Comparison of ENCODE assay signal across 8 cellular contexts in genomic region chrX:11100281-11101035, GRCh38. TPM values are rescaled to one million over a fixed set of nuclear protein-coding genes. Genes with fewer than 3 reads are reported as not detected.
DNase-seq lines count a peak whose midpoint lies in the region; ATAC-seq and TF ChIP-seq lines count a peak whose summit lies in the region.

No MANE protein-coding gene starts in this region.

- peak in 1 of 2 donors; percentile 15 for DNase-seq in heart right ventricle
- DNase-seq in right atrium auricular region (ENCODE audit: low spot score), result no peak
- peak; percentile 3 for DNase-seq in NCI-H82 treated with DMSO at 0.1 percent for 48 hours (lab: John Stamatoyannopoulos, UW; ENCODE audit: unreplicated experiment)
- peak; percentile 19 for DNase-seq in epidermal melanocyte (ENCODE audit: insufficient read length, low spot score)
- peak; percentile 59 for DNase-seq in neural progenitor cell (ENCODE audit: low spot score)
- DNase-seq in T-helper 2 cell treated with Interferon-gamma antibody and Interleukin-4, amounts not matched to agents 5 μg/mL and 100 μg/mL, for 36 hours (ENCODE audit: low spot score), result no peak

- peaks cover 21% of the 10 kb centered on the region for H3K4me1 Mint-ChIP-seq in neural progenitor cell
- no peaks in the 10 kb centered on the region for H3K4me1 Mint-ChIP-seq in T-helper 2 cell treated with Interferon-gamma antibody and Interleukin-4, amounts not matched to agents 5 μg/mL and 100 μg/mL, for 36 hours (ENCODE audit: low read depth)

- H3K27ac ChIP-seq in heart right ventricle (no peak overlapping the region), right atrium auricular region (no peak overlapping the region), neural progenitor cell (no peak overlapping the region)

- intact Hi-C loops in heart right ventricle (cut with DNase I), result loop anchor here in 4 of 10 donors (5.0 to 10.0 kb wide), 3 partner anchors 376 to 916 kb away; no protein-coding TSS in a partner anchor

- peak in 7 of 9 donors; percentile 10 to 52 (median 43) for TF ChIP-seq CTCF in heart right ventricle (IDR thresholded peaks at IDR 0.05)
- peak in 1 of 2 donors; percentile 57 for TF ChIP-seq CTCF in right atrium auricular region (IDR thresholded peaks at IDR 0.05)
- TF ChIP-seq CTCF in neural progenitor cell (IDR thresholded peaks at IDR 0.05), result peak; percentile 65

- H3K4me2 ChIP-seq in neural progenitor cell, result no peak overlapping the region

- no peaks in the 10 kb centered on the region for H3K79me2 ChIP-seq in neural progenitor cell (ENCODE audit: low read depth)

- H3K9me3 ChIP-seq in heart right ventricle (no peaks in the 10 kb centered on the region), right atrium auricular region (no peaks in the 10 kb centered on the region), neural progenitor cell (ENCODE audit: low read depth) (no peaks in the 10 kb centered on the region)

- peaks cover 3% of the 10 kb centered on the region for H3K36me3 Mint-ChIP-seq in neural progenitor cell
- H3K36me3 Mint-ChIP-seq in T-helper 2 cell treated with Interferon-gamma antibody and Interleukin-4, amounts not matched to agents 5 μg/mL and 100 μg/mL, for 36 hours (ENCODE audit: low read depth), result no peaks in the 10 kb centered on the region

- no peaks in the 10 kb centered on the region for H4K20me1 ChIP-seq in neural progenitor cell (ENCODE audit: low read depth)

- H3F3A ChIP-seq in neural progenitor cell (ENCODE audit: low read depth), result no peaks in the 10 kb centered on the region

- H3K27ac Mint-ChIP-seq in neural progenitor cell, result peak overlapping the region; percentile 78
- H3K27ac Mint-ChIP-seq in T-helper 2 cell treated with Interferon-gamma antibody and Interleukin-4, amounts not matched to agents 5 μg/mL and 100 μg/mL, for 36 hours, result no peak overlapping the region

- no peak overlapping the region for H3K4me3 ChIP-seq in heart right ventricle
- H3K4me3 ChIP-seq in right atrium auricular region, result no peak overlapping the region
- no peak overlapping the region for H3K4me3 ChIP-seq in neural progenitor cell

- peaks cover 0 to 5% (median 0%) of the 10 kb centered on the region in 9 donors for H3K4me1 ChIP-seq in heart right ventricle
- H3K4me1 ChIP-seq in right atrium auricular region, result no peaks in the 10 kb centered on the region
- H3K4me1 ChIP-seq in neural progenitor cell, result no peaks in the 10 kb centered on the region

- H2AFZ ChIP-seq in neural progenitor cell (replicated peaks), result peak overlapping the region; percentile 54

- ATAC-seq in heart right ventricle, result peak in 4 of 8 donors; percentile 39 to 61 (median 46)
- no peak for ATAC-seq in HG03097 (IDR thresholded peaks at IDR 0.05; ENCODE audit: low FRiP score, unreplicated experiment)
- no peak for ATAC-seq in GM18867 (IDR thresholded peaks at IDR 0.05; ENCODE audit: unreplicated experiment)

- H3K9me3 Mint-ChIP-seq in neural progenitor cell, result peaks cover 6% of the 10 kb centered on the region
- H3K9me3 Mint-ChIP-seq in T-helper 2 cell treated with Interferon-gamma antibody and Interleukin-4, amounts not matched to agents 5 μg/mL and 100 μg/mL, for 36 hours, result no peaks in the 10 kb centered on the region

- no peak overlapping the region for H3K9ac ChIP-seq in neural progenitor cell

- H3K27me3 ChIP-seq in heart right ventricle (no peaks in the 10 kb centered on the region), right atrium auricular region (no peaks in the 10 kb centered on the region), neural progenitor cell (no peaks in the 10 kb centered on the region)

- H3K36me3 ChIP-seq in heart right ventricle, result no peaks in the 10 kb centered on the region
- H3K36me3 ChIP-seq in right atrium auricular region, result no peaks in the 10 kb centered on the region
- no peaks in the 10 kb centered on the region for H3K36me3 ChIP-seq in neural progenitor cell

- H3K27me3 Mint-ChIP-seq in neural progenitor cell (ENCODE audit: insufficient read depth, low read depth), result peaks cover 3% of the 10 kb centered on the region
- no peaks in the 10 kb centered on the region for H3K27me3 Mint-ChIP-seq in T-helper 2 cell treated with Interferon-gamma antibody and Interleukin-4, amounts not matched to agents 5 μg/mL and 100 μg/mL, for 36 hours (ENCODE audit: low read depth)

- no peak overlapping the region for H3K4me3 Mint-ChIP-seq in neural progenitor cell
- no peak overlapping the region for H3K4me3 Mint-ChIP-seq in T-helper 2 cell treated with Interferon-gamma antibody and Interleukin-4, amounts not matched to agents 5 μg/mL and 100 μg/mL, for 36 hours

- WGBS in heart right ventricle, 2 donors, result 38 to 44% methylated on average over 10 of the region's 10 CpGs

RNA-seq across cellular contexts. Expression of gene HCCS, which starts 10.7 kb away (rescaled TPM):
- total RNA-seq in heart right ventricle (10 to 100 TPM; 44.5 to 67.0 (median 62.9) TPM), right atrium auricular region (10 to 100 TPM; 24.0 to 25.0 TPM), neural progenitor cell (ENCODE audit: low replicate concordance) (14.8 and 19.8 TPM in 2 replicates)
- polyA plus RNA-seq in heart right ventricle, result 10 to 100 TPM; 21.1 to 47.4 TPM

Comparison
In these comparisons a context has a peak if more than half of its experiments do, and no peak if none do; other contexts are left out.
1. DNase-seq: peak in NCI-H82 treated with DMSO at 0.1 percent for 48 hours (single experiment), epidermal melanocyte (single experiment) and neural progenitor cell (single experiment); none in right atrium auricular region (single experiment) and T-helper 2 cell treated with Interferon-gamma antibody and Interleukin-4, amounts not matched to agents 5 μg/mL and 100 μg/mL, for 36 hours (single experiment).